ENCODE assay signal across 17 cellular contexts in genomic region chr4:14837860-14838259, GRCh38.
DNase-seq lines count a peak whose midpoint lies in the region; ATAC-seq and TF ChIP-seq lines count a peak whose summit lies in the region.
"Had no signal": no experiment of that assay in that cellular context is flagged by ENCODE, and none has a peak within 500 bp of the region (broad histone marks: within the 10 kb centered on the region; RNA-seq: fewer than 3 reads in every experiment).

No MANE protein-coding gene starts in this region.

- no peak for TF ChIP-seq CTCF in NB4 (IDR thresholded peaks at IDR 0.05; ENCODE audit: low read depth, low read length)
- peak; percentile 67 for TF ChIP-seq CTCF in endodermal cell (conservative IDR thresholded peaks at IDR 0.05)
- TF ChIP-seq CTCF in thoracic aorta (IDR thresholded peaks at IDR 0.05) = no peak
- no peak for TF ChIP-seq CTCF in mucosa of descending colon (IDR thresholded peaks at IDR 0.05)

- ATAC-seq in thoracic aorta (ENCODE audit: insufficient number of reproducible peaks, low FRiP score, low read depth) (peak; percentile 30), mucosa of descending colon (no peak)
- ATAC-seq: activated naive CD8-positive, alpha-beta T cell treated with anti-CD3 and anti-CD28 coated beads, Interleukin-2, amount 50 U/mL, for 24 hours; HCT116 had no signal

- intact Hi-C loops in mucosa of descending colon (cut with DNase I, micrococcal nuclease) = no loop called here

- H3K4me3 ChIP-seq in NB4 (ENCODE audit: low read depth, low read length) (no peak overlapping the region), endodermal cell (ENCODE audit: low read length) (no peak overlapping the region), thoracic aorta (no peak overlapping the region), mucosa of descending colon (no peak overlapping the region)
- H3K4me3 ChIP-seq: A549, tibial artery had no signal

- TF ChIP-seq POLR2A in NB4 (IDR thresholded peaks at IDR 0.05; ENCODE audit: extremely low read depth, insufficient read length) = no peak

- peaks cover 15% of the 10 kb centered on the region for H3K9me3 Mint-ChIP-seq in endodermal cell

- H3K9me3 ChIP-seq in endodermal cell (ENCODE audit: control insufficient read depth, low read length) (no peaks in the 10 kb centered on the region), thoracic aorta (no peaks in the 10 kb centered on the region), mucosa of descending colon (no peaks in the 10 kb centered on the region)
- H3K9me3 ChIP-seq: A549, tibial artery had no signal

- H3K4me1 ChIP-seq in endodermal cell (ENCODE audit: control insufficient read depth, insufficient read depth, low read length) = no peaks in the 10 kb centered on the region
- peaks cover 14 to 18% of the 10 kb centered on the region in 2 donors for H3K4me1 ChIP-seq in thoracic aorta (ENCODE audit: control insufficient read depth in 1 of 2, low read depth in 2 of 2)
- H3K4me1 ChIP-seq in mucosa of descending colon (ENCODE audit: low read depth) = peaks cover 7% of the 10 kb centered on the region

- no peak overlapping the region for H3K9ac ChIP-seq in endodermal cell (ENCODE audit: extremely low read depth, low read length, poor library complexity, severe bottlenecking)

- no peaks in the 10 kb centered on the region for H3K36me3 Mint-ChIP-seq in endodermal cell (ENCODE audit: low read depth)

- WGBS in endodermal cell (ENCODE audit: insufficient coverage in 1 of 2, insufficient read length in 1 of 2), 2 experiments = 93 to 100% methylated on average over 1 to 3 of the region's 4 CpGs

- no peaks in the 10 kb centered on the region for H3K4me1 Mint-ChIP-seq in endodermal cell
- H3K4me1 Mint-ChIP-seq: activated B cell treated with CpG ODN at 0.5 μM for 24 hours had no signal

- no peak overlapping the region for H3K27ac Mint-ChIP-seq in endodermal cell
- H3K27ac Mint-ChIP-seq: activated B cell treated with CpG ODN at 0.5 μM for 24 hours; activated naive CD8-positive, alpha-beta T cell treated with anti-CD3 and anti-CD28 coated beads, Interleukin-2, amount 50 U/mL, for 24 hours had no signal

- no peaks in the 10 kb centered on the region for H3K36me3 ChIP-seq in endodermal cell (ENCODE audit: control insufficient read depth, insufficient read depth, low read length)
- no peaks in the 10 kb centered on the region for H3K36me3 ChIP-seq in thoracic aorta
- H3K36me3 ChIP-seq in mucosa of descending colon (ENCODE audit: low read depth) = no peaks in the 10 kb centered on the region
- H3K36me3 ChIP-seq: tibial artery had no signal

- no peak overlapping the region for H3K27ac ChIP-seq in endodermal cell (ENCODE audit: low read depth, low read length)
- H3K27ac ChIP-seq in thoracic aorta = no peak overlapping the region
- H3K27ac ChIP-seq: A549, tibial artery had no signal

- no peaks in the 10 kb centered on the region for H3K27me3 ChIP-seq in endodermal cell (ENCODE audit: control insufficient read depth, insufficient read depth, low read length, poor library complexity, severe bottlenecking)
- H3K27me3 ChIP-seq in thoracic aorta (replicated peaks; ENCODE audit: insufficient read depth) = no peaks in the 10 kb centered on the region
- H3K27me3 ChIP-seq: tibial artery had no signal

- no peak overlapping the region for H3K4me3 Mint-ChIP-seq in endodermal cell
- H3K4me3 Mint-ChIP-seq: activated B cell treated with CpG ODN at 0.5 μM for 24 hours; activated naive CD8-positive, alpha-beta T cell treated with anti-CD3 and anti-CD28 coated beads, Interleukin-2, amount 50 U/mL, for 24 hours had no signal

- DNase-seq in SIG-M5 treated with dmso at 0.1 percent for 504 hours (lab: John Stamatoyannopoulos, UW; ENCODE audit: unreplicated experiment) (peak; percentile 17), SIG-M5 (lab: John Stamatoyannopoulos, UW) (no peak), NB4 (ENCODE audit: low read depth) (peak; percentile 60), endodermal cell (no peak), thoracic aorta (ENCODE audit: low spot score) (no peak), mucosa of descending colon (no peak), NCI-H2171 (lab: John Stamatoyannopoulos, UW) (no peak), pons (ENCODE audit: low spot score) (no peak)
- DNase-seq: activated B cell treated with CpG ODN at 0.5 μM for 24 hours; activated naive CD8-positive, alpha-beta T cell treated with anti-CD3 and anti-CD28 coated beads, Interleukin-2, amount 50 U/mL, for 24 hours; activated T-cell treated with anti-CD3 and anti-CD28 coated beads, Interleukin-2, amount 50 U/mL, for 1 hour; NCI-H1417 treated with DMSO at 0.1 percent for 48 hours; NCI-H524 treated with DMSO at 0.1 percent for 48 hours; SHP77 treated with DMSO at 0.1 percent for 48 hours; tibial artery had no signal

- H3K27me3 Mint-ChIP-seq in endodermal cell (ENCODE audit: insufficient read depth) = no peaks in the 10 kb centered on the region
- H3K27me3 Mint-ChIP-seq: activated B cell treated with CpG ODN at 0.5 μM for 24 hours had no signal

Comparison
In these comparisons a context has a peak if more than half of its experiments do, and no peak if none do; other contexts are left out.
1. DNase-seq: peak in SIG-M5 treated with dmso at 0.1 percent for 504 hours (single experiment) and NB4 (single experiment); none in SIG-M5 (single experiment), endodermal cell (single experiment), thoracic aorta (single experiment), mucosa of descending colon (0 of 3), NCI-H2171 (single experiment) and pons (single experiment).